Comparison of ENCODE assay signal across 8 cellular contexts in the genomic region with DNA sequence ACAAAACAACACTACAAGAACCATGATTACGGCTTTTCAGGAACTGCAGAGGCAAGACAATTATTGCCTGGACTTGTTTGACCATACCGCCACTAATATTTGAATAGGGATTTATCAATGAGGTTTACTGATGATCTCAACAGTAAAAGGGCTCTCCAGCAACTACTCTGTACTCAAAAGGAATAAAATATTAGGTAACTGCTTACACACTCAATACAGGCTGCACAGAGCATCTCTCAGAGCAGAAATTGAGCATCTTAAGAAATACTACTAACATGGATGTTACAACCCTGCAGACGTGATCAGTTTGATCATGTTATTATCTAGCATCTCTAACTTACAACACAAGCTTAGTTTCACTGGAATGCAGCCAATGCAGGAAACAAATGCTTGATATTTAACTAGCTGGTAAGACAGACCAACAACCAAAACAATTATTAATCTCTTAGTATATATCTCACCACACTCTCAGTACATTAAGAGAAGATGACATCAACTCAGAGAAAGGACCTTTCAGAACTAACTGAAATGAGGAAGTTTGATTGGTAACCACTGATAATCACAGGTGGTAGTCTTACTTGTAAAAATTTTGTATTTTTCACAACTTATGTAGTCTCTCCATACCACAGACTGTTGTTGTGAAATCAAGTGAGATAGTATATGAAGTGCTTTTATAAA. TPM values are rescaled to one million over a fixed set of nuclear protein-coding genes. Genes with fewer than 3 reads are reported as not detected.
A peak's percentile ranks its signal among the peaks of the same experiment; 100 is the strongest.
DNase-seq lines count a peak whose midpoint lies in the region; ATAC-seq and TF ChIP-seq lines count a peak whose summit lies in the region.

No MANE protein-coding gene starts in this region.

- peaks cover 10 to 88% (median 65%) of the 10 kb centered on the region in 9 donors for H3K4me1 ChIP-seq in heart right ventricle

- H3K27me3 ChIP-seq in heart right ventricle: no peaks in the 10 kb centered on the region

- WGBS in heart right ventricle, 2 donors: 72 to 74% methylated on average over 3 of the region's 3 CpGs

- peaks cover 0 to 16% (median 0%) of the 10 kb centered on the region in 9 donors for H3K36me3 ChIP-seq in heart right ventricle

- in situ Hi-C loops in ACHN (cut with HindIII; ENCODE audit: low pct_ligation_motif_present, low pct_unique_long_range_greater_than_20kb, low sequenced_read_pairs): no loop called here

- no peak overlapping the region for H3K4me3 ChIP-seq in heart right ventricle

- DNase-seq in ACHN (peak; percentile 71), dermis blood vessel endothelial cell (peak; percentile 46), NCI-H526 treated with DMSO at 0.1 percent for 48 hours (lab: John Stamatoyannopoulos, UW) (no peak), heart right ventricle (no peak)
- no peak for DNase-seq in stimulated activated CD4-positive, alpha-beta T cell treated with anti-CD3 and anti-CD28 coated beads, Interleukin-4, amount 100 ng/mL, for 4 hours
- no peak for DNase-seq in activated CD4-positive, alpha-beta T cell treated with anti-CD3 and anti-CD28 coated beads for 4 hours

- H3K27ac ChIP-seq in heart right ventricle: no peak overlapping the region

- TF ChIP-seq CTCF in heart right ventricle (IDR thresholded peaks at IDR 0.05): no peak

- ATAC-seq in GM19324 (IDR thresholded peaks at IDR 0.05; ENCODE audit: low FRiP score, unreplicated experiment): peak; percentile 60
- ATAC-seq in HG03457 (IDR thresholded peaks at IDR 0.05; ENCODE audit: unreplicated experiment): peak; percentile 55
- ATAC-seq in heart right ventricle: no peak

- H3K9me3 ChIP-seq in heart right ventricle: no peaks in the 10 kb centered on the region

- intact Hi-C loops in heart right ventricle (cut with DNase I): loop anchor here in 1 of 10 donors (10.0 kb wide), 1 partner anchor 51 kb away; the partner anchor contains the start of gene PUM1

RNA-seq across cellular contexts. Expression of gene PUM1, which starts 52.2 kb away (rescaled TPM):
- total RNA-seq in dermis blood vessel endothelial cell (68.1 and 115 TPM in 2 replicates), heart right ventricle (10 to 100 TPM; 69.7 to 91.2 (median 82.9) TPM)
- polyA plus RNA-seq in heart right ventricle: 10 to 100 TPM; 13.5 to 27.4 TPM

Comparison
In these comparisons a context has a peak if more than half of its experiments do, and no peak if none do; other contexts are left out.
1. DNase-seq: peak in ACHN (single experiment) and dermis blood vessel endothelial cell (single experiment); none in NCI-H526 treated with DMSO at 0.1 percent for 48 hours (single experiment), heart right ventricle (0 of 2), stimulated activated CD4-positive, alpha-beta T cell treated with anti-CD3 and anti-CD28 coated beads, Interleukin-4, amount 100 ng/mL, for 4 hours (0 of 2) and activated CD4-positive, alpha-beta T cell treated with anti-CD3 and anti-CD28 coated beads for 4 hours (0 of 2).
2. ATAC-seq: peak in GM19324 (single experiment) and HG03457 (single experiment); none in heart right ventricle (0 of 8).